In the genomic region with DNA sequence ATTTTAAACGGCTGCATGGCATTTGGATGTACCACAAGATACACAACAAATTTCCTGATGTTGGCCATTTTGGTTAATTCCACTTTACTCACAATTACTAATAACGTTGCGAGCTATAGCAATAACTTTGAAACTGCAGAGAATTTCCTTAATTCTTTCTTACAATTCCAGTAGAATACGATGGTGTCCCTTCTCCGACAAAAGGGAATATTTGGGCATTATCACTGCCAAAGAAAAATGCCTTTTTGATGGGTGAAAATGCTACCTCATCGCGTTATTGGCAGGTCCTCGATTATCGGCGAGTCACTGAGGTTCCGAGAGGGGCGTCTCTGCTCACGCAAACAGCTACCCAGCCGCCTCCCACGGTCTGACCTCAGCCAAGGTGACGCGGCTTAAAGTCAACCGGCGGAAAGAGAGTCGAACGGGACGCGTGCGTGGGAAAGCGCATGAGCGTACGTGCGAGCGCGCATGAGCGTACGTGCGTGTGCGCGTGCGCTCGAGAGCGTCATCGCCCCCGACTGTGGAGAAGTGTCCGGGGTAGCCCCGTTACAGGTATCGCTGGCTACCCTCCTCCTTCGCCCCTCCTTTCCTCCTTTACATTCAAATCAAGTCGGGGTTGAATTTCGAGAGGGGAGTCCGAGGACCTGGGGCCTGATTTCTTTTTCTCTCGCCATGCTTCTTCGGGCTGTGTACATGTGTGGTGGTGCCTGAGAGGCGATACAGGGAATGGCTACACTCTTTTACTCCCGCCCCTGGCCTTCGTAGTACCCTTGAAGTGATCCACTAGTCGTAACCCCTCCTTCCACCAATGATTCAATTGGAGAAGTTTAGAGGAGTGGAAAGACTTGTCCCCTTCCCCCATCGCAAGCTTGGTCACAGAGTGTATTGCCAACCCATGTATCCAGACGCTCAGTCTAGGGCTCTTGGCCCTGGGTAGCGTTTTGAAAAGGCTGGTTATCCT, we compare ENCODE assay signal across 8 cellular contexts. TPM values are rescaled to one million over a fixed set of nuclear protein-coding genes. Genes with fewer than 3 reads are reported as not detected.
A peak's percentile ranks its signal among the peaks of the same experiment; 100 is the strongest.
DNase-seq lines count a peak whose midpoint lies in the region; ATAC-seq and TF ChIP-seq lines count a peak whose summit lies in the region.

TSS of gene OXSM (plus strand) at position 495 of the 961 bp plus-strand sequence. CDS start 931 bp downstream, outside the sequence.

- peaks cover 0 to 4% (median 2%) of the 10 kb centered on the region in 4 donors for H3K36me3 ChIP-seq in esophagus muscularis mucosa
- peaks cover 10% of the 10 kb centered on the region for H3K36me3 ChIP-seq in muscle layer of colon (ENCODE audit: insufficient read depth, low read length)

- H3K4me1 ChIP-seq in esophagus muscularis mucosa: peaks cover 11 to 42% (median 32%) of the 10 kb centered on the region in 4 donors
- peaks cover 9% of the 10 kb centered on the region for H3K4me1 ChIP-seq in muscle layer of colon (ENCODE audit: insufficient read depth, low read length)

- peak within 1 kb of the TSS; percentile 98 for H3K27ac Mint-ChIP-seq in activated T-cell treated with anti-CD3 and anti-CD28 coated beads, Interleukin-2, amount 50 U/mL, for 24 hours

- H3K27me3 Mint-ChIP-seq in activated T-cell treated with anti-CD3 and anti-CD28 coated beads, Interleukin-2, amount 50 U/mL, for 24 hours: no peaks in the 10 kb centered on the region

- peak; percentile 28 for DNase-seq in DMS53 treated with DMSO at 0.1 percent for 48 hours (lab: John Stamatoyannopoulos, UW; ENCODE audit: unreplicated experiment)
- peak; percentile 87 for DNase-seq in KG1 (lab: John Stamatoyannopoulos, UW)
- peak; percentile 91 for DNase-seq in activated T-cell treated with anti-CD3 and anti-CD28 coated beads, Interleukin-2, amount 50 U/mL, for 24 hours
- peak; percentile 95 for DNase-seq in esophagus muscularis mucosa (ENCODE audit: extremely low spot score)
- peak; percentile 79 for DNase-seq in stimulated activated CD8-positive, alpha-beta memory T cell treated with anti-CD3 and anti-CD28 coated beads, Interleukin-7, amount 100 ng/mL, for 1 hour (ENCODE audit: low read depth in 2 of 2)

- intact Hi-C loops in esophagus muscularis mucosa (cut with DNase I): no loop called here

- peak within 1 kb of the TSS; percentile 85 to 91 (median 87) for H3K27ac ChIP-seq in esophagus muscularis mucosa (replicated peaks in 1 of 4)
- peak within 1 kb of the TSS; percentile 70 for H3K27ac ChIP-seq in muscle layer of colon (ENCODE audit: low read depth, low read length)

- H3K27me3 ChIP-seq in esophagus muscularis mucosa (no peaks in the 10 kb centered on the region), muscle layer of colon (ENCODE audit: control insufficient read depth in 1 of 2, insufficient read depth in 2 of 2, low read length in 2 of 2) (no peaks in the 10 kb centered on the region)

- WGBS in esophagus muscularis mucosa: 3% methylated on average over 54 of the region's 56 CpGs

- H3K4me3 ChIP-seq in esophagus muscularis mucosa: peak within 1 kb of the TSS; percentile 63 to 77 (median 65)
- H3K4me3 ChIP-seq in muscle layer of colon (ENCODE audit: low read depth in 1 of 2, low read length in 2 of 2): peak within 1 kb of the TSS; percentile 55 to 92

- ATAC-seq in GM21723 (IDR thresholded peaks at IDR 0.05; ENCODE audit: unreplicated experiment): peak; percentile 94

- TF ChIP-seq EP300 in esophagus muscularis mucosa (IDR thresholded peaks at IDR 0.05): peak; percentile 98

- peaks cover 43% of the 10 kb centered on the region for H3K36me3 Mint-ChIP-seq in activated T-cell treated with anti-CD3 and anti-CD28 coated beads, Interleukin-2, amount 50 U/mL, for 24 hours (ENCODE audit: low read depth)

- H3K4me3 Mint-ChIP-seq in activated T-cell treated with anti-CD3 and anti-CD28 coated beads, Interleukin-2, amount 50 U/mL, for 24 hours: peak within 1 kb of the TSS; percentile 92

- H3K9ac ChIP-seq in muscle layer of colon (ENCODE audit: low read length): peak within 1 kb of the TSS; percentile 83

- H3K9me3 ChIP-seq in esophagus muscularis mucosa (no peaks in the 10 kb centered on the region), muscle layer of colon (ENCODE audit: low read length) (no peaks in the 10 kb centered on the region)

- H3K4me1 Mint-ChIP-seq in activated T-cell treated with anti-CD3 and anti-CD28 coated beads, Interleukin-2, amount 50 U/mL, for 24 hours (ENCODE audit: low read depth): peaks cover 57% of the 10 kb centered on the region

- no peaks in the 10 kb centered on the region for H3K9me3 Mint-ChIP-seq in activated T-cell treated with anti-CD3 and anti-CD28 coated beads, Interleukin-2, amount 50 U/mL, for 24 hours

- TF ChIP-seq CTCF in esophagus muscularis mucosa (IDR thresholded peaks at IDR 0.05): peak in 1 of 3 experiments; percentile 11

- peak; percentile 75 for TF ChIP-seq POLR2A in esophagus muscularis mucosa (IDR thresholded peaks at IDR 0.05; ENCODE audit: low read depth)

TF ChIP-seq in PFSK-1, 5 proteins besides CTCF, POLR2A, EP300 and RAD21:
- TF ChIP-seq, protein P1, sequence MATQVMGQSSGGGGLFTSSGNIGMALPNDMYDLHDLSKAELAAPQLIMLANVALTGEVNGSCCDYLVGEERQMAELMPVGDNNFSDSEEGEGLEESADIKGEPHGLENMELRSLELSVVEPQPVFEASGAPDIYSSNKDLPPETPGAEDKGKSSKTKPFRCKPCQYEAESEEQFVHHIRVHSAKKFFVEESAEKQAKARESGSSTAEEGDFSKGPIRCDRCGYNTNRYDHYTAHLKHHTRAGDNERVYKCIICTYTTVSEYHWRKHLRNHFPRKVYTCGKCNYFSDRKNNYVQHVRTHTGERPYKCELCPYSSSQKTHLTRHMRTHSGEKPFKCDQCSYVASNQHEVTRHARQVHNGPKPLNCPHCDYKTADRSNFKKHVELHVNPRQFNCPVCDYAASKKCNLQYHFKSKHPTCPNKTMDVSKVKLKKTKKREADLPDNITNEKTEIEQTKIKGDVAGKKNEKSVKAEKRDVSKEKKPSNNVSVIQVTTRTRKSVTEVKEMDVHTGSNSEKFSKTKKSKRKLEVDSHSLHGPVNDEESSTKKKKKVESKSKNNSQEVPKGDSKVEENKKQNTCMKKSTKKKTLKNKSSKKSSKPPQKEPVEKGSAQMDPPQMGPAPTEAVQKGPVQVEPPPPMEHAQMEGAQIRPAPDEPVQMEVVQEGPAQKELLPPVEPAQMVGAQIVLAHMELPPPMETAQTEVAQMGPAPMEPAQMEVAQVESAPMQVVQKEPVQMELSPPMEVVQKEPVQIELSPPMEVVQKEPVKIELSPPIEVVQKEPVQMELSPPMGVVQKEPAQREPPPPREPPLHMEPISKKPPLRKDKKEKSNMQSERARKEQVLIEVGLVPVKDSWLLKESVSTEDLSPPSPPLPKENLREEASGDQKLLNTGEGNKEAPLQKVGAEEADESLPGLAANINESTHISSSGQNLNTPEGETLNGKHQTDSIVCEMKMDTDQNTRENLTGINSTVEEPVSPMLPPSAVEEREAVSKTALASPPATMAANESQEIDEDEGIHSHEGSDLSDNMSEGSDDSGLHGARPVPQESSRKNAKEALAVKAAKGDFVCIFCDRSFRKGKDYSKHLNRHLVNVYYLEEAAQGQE (IDR thresholded peaks at IDR 0.05; ENCODE audit: insufficient read depth in 1 of 2, low read depth in 2 of 2, low read length in 2 of 2): peak in 1 of 2 experiments; percentile 28; a peak in 1 of 4 replicates
- TF ChIP-seq TAF1 (IDR thresholded peaks at IDR 0.05; ENCODE audit: borderline replicate concordance, insufficient read depth, low read length): peak; percentile 39; the same call in 1 of the 2 replicates
- peak; percentile 73 for TF ChIP-seq FOXP2 (optimal IDR thresholded peaks at IDR 0.05; ENCODE audit: borderline replicate concordance, extremely low read depth, extremely low read length, insufficient read depth)
- TF ChIP-seq SIN3A (IDR thresholded peaks at IDR 0.05; ENCODE audit: borderline replicate concordance, insufficient read depth, low read length): no peak
- peak; percentile 91 for TF ChIP-seq POLR2AphosphoS5 (IDR thresholded peaks at IDR 0.05; ENCODE audit: low read depth, low read length)
TF ChIP-seq in PFSK-1: peak in this region for 4.

RNA-seq across cellular contexts. Expression of gene OXSM, which starts in this region (rescaled TPM):
- 5.2 TPM for polyA plus RNA-seq in PFSK-1 (2012; ENCODE audit: insufficient read length, low read depth)
- 1 to 10 TPM; 5.1 to 8.2 (median 7.3) TPM for total RNA-seq in esophagus muscularis mucosa

Comparison
In these comparisons a context has a peak if more than half of its experiments do, and no peak if none do; other contexts are left out.
1. Peak in every context shown above with its lines: DNase-seq, ATAC-seq, H3K4me3 ChIP-seq and H3K27ac ChIP-seq.
2. DNase-seq: peak in every context shown above with its lines; median percentile 95 in esophagus muscularis mucosa; 91 in activated T-cell treated with anti-CD3 and anti-CD28 coated beads, Interleukin-2, amount 50 U/mL, for 24 hours; 87 in KG1; 79 in stimulated activated CD8-positive, alpha-beta memory T cell treated with anti-CD3 and anti-CD28 coated beads, Interleukin-7, amount 100 ng/mL, for 1 hour; 28 in DMS53 treated with DMSO at 0.1 percent for 48 hours.